Comparison of ENCODE assay signal across 22 cellular contexts in genomic region chr2:165450141-165450540, GRCh38. TPM values are rescaled to one million over a fixed set of nuclear protein-coding genes. Genes with fewer than 3 reads are reported as not detected.
DNase-seq lines count a peak whose midpoint lies in the region; TF ChIP-seq lines count a peak whose summit lies in the region.
"Had no signal": no experiment of that assay in that cellular context is flagged by ENCODE, and none has a peak within 500 bp of the region (broad histone marks: within the 10 kb centered on the region; RNA-seq: fewer than 3 reads in every experiment).

No MANE protein-coding gene starts in this region.

- no peak overlapping the region for H3K4me3 ChIP-seq in choroid plexus epithelial cell (ENCODE audit: low read depth, low read length)
- no peak overlapping the region for H3K4me3 ChIP-seq in Karpas-422 (ENCODE audit: low read length)
- H3K4me3 ChIP-seq: dorsolateral prefrontal cortex, gastrocnemius medialis, HAP-1 had no signal

- no peak overlapping the region for H3K4me2 ChIP-seq in Karpas-422 (ENCODE audit: low read depth, low read length, poor library complexity, severe bottlenecking)

- H3K36me3 ChIP-seq in Karpas-422 (ENCODE audit: insufficient read depth, low read length) = no peaks in the 10 kb centered on the region
- H3K36me3 ChIP-seq: gastrocnemius medialis, HAP-1 had no signal

- no peaks in the 10 kb centered on the region for H3K9me2 ChIP-seq in Karpas-422 (replicated peaks; ENCODE audit: insufficient read depth, low read length)

- no peaks in the 10 kb centered on the region for H3K4me1 ChIP-seq in Karpas-422 (ENCODE audit: low read length)
- H3K4me1 ChIP-seq: gastrocnemius medialis, HAP-1 had no signal

- H3K79me2 ChIP-seq in Karpas-422 (ENCODE audit: low read length) = no peaks in the 10 kb centered on the region

- no peak for TF ChIP-seq CTCF in choroid plexus epithelial cell (conservative IDR thresholded peaks at IDR 0.05; ENCODE audit: low read depth, low read length)

- H3K9me3 ChIP-seq in Karpas-422 (ENCODE audit: low read length) = no peaks in the 10 kb centered on the region
- H3K9me3 ChIP-seq: gastrocnemius medialis, HAP-1 had no signal

- no peaks in the 10 kb centered on the region for H3K27me3 ChIP-seq in Karpas-422 (ENCODE audit: low read length)
- H3K27me3 ChIP-seq: dorsolateral prefrontal cortex, gastrocnemius medialis had no signal

- H3K27ac ChIP-seq in Karpas-422 (ENCODE audit: low read length) = no peak overlapping the region
- H3K27ac ChIP-seq: dorsolateral prefrontal cortex, gastrocnemius medialis had no signal

- DNase-seq in NCI-H748 (lab: John Stamatoyannopoulos, UW; ENCODE audit: unreplicated experiment) = peak; percentile 39
- no peak for DNase-seq in NCI-H748 treated with DMSO at 0.1 percent for 48 hours (lab: John Stamatoyannopoulos, UW)
- peak; percentile 72 for DNase-seq in NCI-H2227 (lab: John Stamatoyannopoulos, UW; ENCODE audit: unreplicated experiment)
- peak; percentile 21 for DNase-seq in choroid plexus epithelial cell (ENCODE audit: low read depth)
- DNase-seq in renal cortical epithelial cell (ENCODE audit: low read depth) = peak; percentile 25
- no peak for DNase-seq in Karpas-422
- DNase-seq in islet precursor cell = no peak
- no peak for DNase-seq in SW480 (ENCODE audit: low spot score)
- DNase-seq: activated CD4-positive, alpha-beta T cell treated with anti-CD3 and anti-CD28 coated beads, Interleukin-2, amount 10 ng/mL, durations not matched to agents 7 days and 5 days; activated CD8-positive, alpha-beta memory T cell treated with anti-CD3 and anti-CD28 coated beads, Interleukin-2, amount 50 U/mL, for 48 hours; activated gamma-delta T cell; C1 segment of cervical spinal cord; dorsolateral prefrontal cortex; erythroblast; gastrocnemius medialis; nephron progenitor cell; NK-92 treated with Interleukin-12 subunit alpha and Interleukin-12 subunit beta, amount 100 ng/mL, for 24 hours; small intestine; stimulated activated CD4-positive, alpha-beta T cell treated with anti-CD3 and anti-CD28 coated beads, Interleukin-4, amount 100 ng/mL, for 1 hour; SW 1271 had no signal

- H4K20me1 ChIP-seq in Karpas-422 (ENCODE audit: insufficient read depth, low read depth, low read length) = no peaks in the 10 kb centered on the region

- H3K9ac ChIP-seq in Karpas-422 (ENCODE audit: low read length) = no peak overlapping the region

- no peak overlapping the region for H2AFZ ChIP-seq in Karpas-422 (ENCODE audit: low read length)

RNA-seq across cellular contexts. Expression of gene CSRNP3, which starts 19.4 kb away (rescaled TPM):
- total RNA-seq in renal cortical epithelial cell = 0.87 and 4.2 TPM in 2 replicates
- 6.0 and 16.8 TPM in 2 replicates for total RNA-seq in Karpas-422 (2014; rRNA removed; shearing (Covaris generic); ENCODE audit: low replicate concordance)
- total RNA-seq: activated CD4-positive, alpha-beta T cell treated with anti-CD3 and anti-CD28 coated beads, Interleukin-2, amount 10 ng/mL, durations not matched to agents 7 days and 5 days; HepG2 had no signal

Comparison
In these comparisons a context has a peak if more than half of its experiments do, and no peak if none do; other contexts are left out.
1. DNase-seq: peak in NCI-H748 (single experiment), NCI-H2227 (single experiment), choroid plexus epithelial cell (single experiment) and renal cortical epithelial cell (single experiment); none in NCI-H748 treated with DMSO at 0.1 percent for 48 hours (single experiment), Karpas-422 (single experiment), islet precursor cell (single experiment) and SW480 (single experiment).